In genomic region chr15:80992436-80992835, GRCh38 we compare ENCODE assay signal across 1 cellular context.
TF ChIP-seq lines count a peak whose summit lies in the region.

No MANE protein-coding gene starts in this region.

TF ChIP-seq in K562, 482 proteins besides CTCF, POLR2A, EP300 and RAD21 (continued from another document):
- TF ChIP-seq U2AF2 (optimal IDR thresholded peaks at IDR 0.05; ENCODE audit: low read depth, low read length), result no peak
- TF ChIP-seq NCOA6 (IDR thresholded peaks at IDR 0.05), result no peak
- TF ChIP-seq THRAP3 (IDR thresholded peaks at IDR 0.05; ENCODE audit: borderline replicate concordance), result no peak
- no peak for TF ChIP-seq DMBX1 (CRISPR knock-in tag; IDR thresholded peaks at IDR 0.05; ENCODE audit: borderline replicate concordance)
- TF ChIP-seq CREBBP (IDR thresholded peaks at IDR 0.05; ENCODE audit: low read depth, low read length), result no peak
- TF ChIP-seq SAP30 (IDR thresholded peaks at IDR 0.05; ENCODE audit: borderline replicate concordance, insufficient read depth, low read depth, low read length, poor library complexity, severe bottlenecking), result no peak
- TF ChIP-seq NFXL1 (CRISPR knock-in tag; IDR thresholded peaks at IDR 0.05), result no peak
- TF ChIP-seq SREBF2 (CRISPR knock-in tag; IDR thresholded peaks at IDR 0.05), result no peak
- no peak for TF ChIP-seq SMAD4 (CRISPR knock-in tag; conservative IDR thresholded peaks at IDR 0.05)
- no peak for TF ChIP-seq MCM2 (IDR thresholded peaks at IDR 0.05; ENCODE audit: low read depth)
- no peak for TF ChIP-seq RBM25 (IDR thresholded peaks at IDR 0.05; ENCODE audit: low read depth, low read length, severe bottlenecking)
